Comparison of ENCODE assay signal across 22 cellular contexts in genomic region chr17:33266116-33266515, GRCh38. TPM values are rescaled to one million over a fixed set of nuclear protein-coding genes. Genes with fewer than 3 reads are reported as not detected.
DNase-seq lines count a peak whose midpoint lies in the region; ATAC-seq and TF ChIP-seq lines count a peak whose summit lies in the region.
"Had no signal": no experiment of that assay in that cellular context is flagged by ENCODE, and none has a peak within 500 bp of the region (broad histone marks: within the 10 kb centered on the region; RNA-seq: fewer than 3 reads in every experiment).

No MANE protein-coding gene starts in this region.

- POLR2A ChIA-PET in SK-N-SH (lab: Yijun Ruan, JAX) = no interaction called here
- POLR2A ChIA-PET in Panc1 (lab: Charles Lee) = interaction anchor here (0.5 to 0.6 kb wide), 2 partner anchors 22 to 47 kb away, joined by 5 to 12 read pairs; no protein-coding TSS in a partner anchor
- POLR2A ChIA-PET in GM10248 (lab: Yijun Ruan, JAX) = no interaction called here

- H3K4me1 ChIP-seq in SK-N-SH (ENCODE audit: control insufficient read depth in 1 of 2, insufficient read depth in 2 of 2, low read depth in 1 of 2, low read length in 1 of 2) (peaks cover 0 to 20% of the 10 kb centered on the region in 2 experiments; a peak in 2 of 4 replicates), Panc1 (ENCODE audit: control insufficient read depth, insufficient read depth, low read length) (peaks cover 8% of the 10 kb centered on the region; the same call in 1 of the 2 replicates), tibial artery (no peaks in the 10 kb centered on the region)
- H3K4me1 ChIP-seq: HAP-1, SJCRH30 had no signal

- H3K79me2 ChIP-seq in SK-N-SH (ENCODE audit: insufficient read depth) = no peaks in the 10 kb centered on the region

- no peaks in the 10 kb centered on the region for H3K9me2 ChIP-seq in SK-N-SH

- WGBS in SK-N-SH (ENCODE audit: low lambda C conversion rate) = 55% methylated on average over 1 of the region's 1 CpG

- no peak overlapping the region for H3K27ac ChIP-seq in SK-N-SH (ENCODE audit: low read depth in 2 of 2, low read length in 1 of 2)
- H3K27ac ChIP-seq in Panc1 (ENCODE audit: low read length) = peak overlapping the region; percentile 25; the same call in 1 of the 2 replicates
- no peak overlapping the region for H3K27ac ChIP-seq in tibial artery
- H3K27ac ChIP-seq: 22Rv1, Peyer's patch, SJCRH30 had no signal

- 0 out of 2 replicates have a peak overlapping the region, but pooled peaks have one; percentile 67 for H3K4me2 ChIP-seq in SK-N-SH
- H3K4me2 ChIP-seq: GM23338 had no signal

- in situ Hi-C loops in Panc1 (cut with HindIII; ENCODE audit: low pct_unique_long_range_greater_than_20kb, low sequenced_read_pairs) = no loop called here

- no TSS peak for BruUV-seq in Panc1 (replicated peaks; lab: Mats Ljungman, UMichigan)

- H3F3A ChIP-seq in SK-N-SH (replicated peaks; ENCODE audit: insufficient read depth) = peaks cover 11% of the 10 kb centered on the region

- no peaks in the 10 kb centered on the region for H4K20me1 ChIP-seq in SK-N-SH (ENCODE audit: insufficient read depth)

- H3K9ac ChIP-seq in SK-N-SH = no peak overlapping the region

- intact Hi-C loops in Panc1 (cut with micrococcal nuclease; ENCODE audit: unreplicated experiment) = no loop called here
- intact Hi-C loops in tibial artery (cut with DNase I; ENCODE audit: low total_unique reads) = no loop called here

- no peak for TF ChIP-seq RAD21 in SK-N-SH (IDR thresholded peaks at IDR 0.05; ENCODE audit: low read length)

- no peak for DNase-seq in SK-N-SH
- DNase-seq in Panc1 (ENCODE audit: low read depth, low spot score) = no peak
- DNase-seq in fibroblast of villous mesenchyme (ENCODE audit: low read depth) = peak; percentile 7
- DNase-seq in tibial artery = no peak
- DNase-seq in putamen (ENCODE audit: low spot score) = no peak
- DNase-seq in GM10248 (ENCODE audit: extremely low spot score) = no peak
- DNase-seq in effector CD4-positive, alpha-beta T cell = no peak
- DNase-seq: CD4-positive, CD25-positive, alpha-beta regulatory T cell; DMS79; NCI-H1105; NCI-H146; NCI-H2029; NCI-H2227 treated with DMSO at 0.1 percent for 48 hours; NCI-H510A; NK-92 treated with Interleukin-12 subunit alpha and Interleukin-12 subunit beta, amount 100 ng/mL, for 24 hours; Peyer's patch; SJCRH30 had no signal

- ATAC-seq in SK-N-SH treated with all-trans-retinoic acid at 6 μM for 48 hours (no peak), Panc1 (no peak)
- ATAC-seq: GM23338 had no signal

- H3K9me3 ChIP-seq in SK-N-SH (no peaks in the 10 kb centered on the region), Panc1 (ENCODE audit: control insufficient read depth, insufficient read depth, low read depth, low read length) (no peaks in the 10 kb centered on the region), tibial artery (no peaks in the 10 kb centered on the region)
- H3K9me3 ChIP-seq: HAP-1, Peyer's patch, SJCRH30 had no signal

- H3K36me3 ChIP-seq in SK-N-SH (replicated peaks in 1 of 2; ENCODE audit: control insufficient read depth in 1 of 2, insufficient read depth in 2 of 2, low read length in 1 of 2) (no peaks in the 10 kb centered on the region), Panc1 (ENCODE audit: control insufficient read depth, insufficient read depth, low read length) (no peaks in the 10 kb centered on the region), tibial artery (no peaks in the 10 kb centered on the region)
- H3K36me3 ChIP-seq: HAP-1, Peyer's patch, SJCRH30 had no signal

- H3K4me3 ChIP-seq in SK-N-SH (ENCODE audit: low read depth in 2 of 2, low read length in 1 of 2) (no peak overlapping the region; a peak in 1 of 4 replicates), Panc1 (ENCODE audit: low read depth in 2 of 2, low read length in 2 of 2) (no peak overlapping the region), fibroblast of villous mesenchyme (ENCODE audit: low read depth, low read length) (no peak overlapping the region), tibial artery (no peak overlapping the region)
- H3K4me3 ChIP-seq: GM23338, HAP-1, Peyer's patch, SJCRH30 had no signal

- CTCF ChIA-PET in SK-N-SH (lab: Yijun Ruan, JAX) = no interaction called here
- CTCF ChIA-PET in Panc1 (lab: Charles Lee) = no interaction called here
- CTCF ChIA-PET in GM10248 (lab: Yijun Ruan, JAX) = interaction anchor here (1.1 kb wide), 1 partner anchor 11 kb away, joined by 3 read pairs; no protein-coding TSS in a partner anchor

- TF ChIP-seq EP300 in SK-N-SH (IDR thresholded peaks at IDR 0.05; ENCODE audit: borderline replicate concordance in 1 of 2, low read depth in 1 of 2, low read length in 1 of 2) = no peak

- H3K27me3 ChIP-seq in SK-N-SH (ENCODE audit: insufficient read depth) = no peaks in the 10 kb centered on the region
- H3K27me3 ChIP-seq in Panc1 (ENCODE audit: control insufficient read depth, insufficient read depth, low read length) = no peaks in the 10 kb centered on the region
- H3K27me3 ChIP-seq in tibial artery = peaks cover 0 to 19% of the 10 kb centered on the region in 2 donors
- H3K27me3 ChIP-seq: Peyer's patch had no signal

- no peak overlapping the region for H2AFZ ChIP-seq in SK-N-SH (ENCODE audit: low read depth)
- H2AFZ ChIP-seq: GM23338 had no signal

- no peak for TF ChIP-seq CTCF in SK-N-SH (IDR thresholded peaks at IDR 0.05)
- TF ChIP-seq CTCF in Panc1 (IDR thresholded peaks at IDR 0.05) = no peak
- no peak for TF ChIP-seq CTCF in fibroblast of villous mesenchyme (IDR thresholded peaks at IDR 0.05; ENCODE audit: insufficient read depth, low read depth, low read length)
- TF ChIP-seq CTCF in tibial artery (IDR thresholded peaks at IDR 0.05) = no peak
- no peak for TF ChIP-seq CTCF in GM10248 (IDR thresholded peaks at IDR 0.05; ENCODE audit: control extremely low read depth, extremely low read depth, low read depth, missing control alignments)

TF ChIP-seq in SK-N-SH, 30 proteins besides CTCF, POLR2A, EP300 and RAD21 (continues in another document):
- TF ChIP-seq TEAD4 (IDR thresholded peaks at IDR 0.05; ENCODE audit: borderline replicate concordance, insufficient read depth) = no peak
- no peak for TF ChIP-seq REST (IDR thresholded peaks at IDR 0.05; ENCODE audit: low read depth, low read length)
- no peak for TF ChIP-seq TAF1 (IDR thresholded peaks at IDR 0.05; ENCODE audit: borderline replicate concordance, low read depth, low read length)

TF ChIP-seq in SK-N-SH treated with all-trans-retinoic acid at 6 μM for 48 hours, 23 proteins besides CTCF, POLR2A, EP300 and RAD21:
- TF ChIP-seq ESRRG (CRISPR knock-in tag; IDR thresholded peaks at IDR 0.05) (no peak), PATZ1 (CRISPR knock-in tag; IDR thresholded peaks at IDR 0.05; ENCODE audit: borderline replicate concordance) (no peak), TSHZ2 (CRISPR knock-in tag; IDR thresholded peaks at IDR 0.05) (no peak), ARNTL (CRISPR knock-in tag; IDR thresholded peaks at IDR 0.05; ENCODE audit: borderline replicate concordance, low read depth) (no peak)

RNA-seq across cellular contexts. Expression of gene ASIC2, which starts 27.0 kb away (rescaled TPM):
- 0.08 and 0.13 TPM in 2 replicates for polyA plus RNA-seq in SK-N-SH (2012; rRNA removed)
- polyA plus RNA-seq in SK-N-SH (2012; cell fraction: cytosol; rRNA removed) = 0.05 and 0.09 TPM in 2 replicates
- 0.04 and 0.08 TPM in 2 replicates for polyA plus RNA-seq in SK-N-SH (2012; cell fraction: nucleus; rRNA removed)
- total RNA-seq in Panc1 (2021; ENCODE audit: unreplicated experiment) (4.1 TPM), fibroblast of villous mesenchyme (not detected in 2 replicates)
- 2.4 TPM for polyA plus RNA-seq in Panc1 (2012; ENCODE audit: insufficient read length)
- total RNA-seq: CD4-positive, CD25-positive, alpha-beta regulatory T cell; SJCRH30 had no signal
- polyA plus RNA-seq: CD4-positive, CD25-positive, alpha-beta regulatory T cell; IgD-negative memory B cell had no signal
